17 cellular contexts compared by ENCODE assay signal in the genomic region with DNA sequence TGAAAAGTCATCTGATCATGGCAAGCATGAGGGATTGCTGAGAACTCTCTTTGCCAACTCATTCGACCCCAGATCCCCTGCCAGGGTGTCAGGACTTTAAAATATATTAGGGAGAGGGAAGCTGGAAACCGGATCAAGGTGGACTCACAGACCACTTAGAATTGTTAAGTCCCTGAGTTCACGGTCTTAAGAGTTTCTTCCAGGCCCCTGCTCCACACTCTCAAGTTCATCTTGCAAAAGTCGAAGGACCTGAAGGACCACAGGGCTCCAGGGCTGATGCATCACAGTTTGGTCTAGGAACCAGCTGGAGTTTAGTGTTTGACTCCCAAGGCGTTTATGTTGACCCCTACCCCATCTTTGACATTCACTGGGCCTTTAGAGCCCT. TPM values are rescaled to one million over a fixed set of nuclear protein-coding genes. Genes with fewer than 3 reads are reported as not detected.
DNase-seq lines count a peak whose midpoint lies in the region; ATAC-seq and TF ChIP-seq lines count a peak whose summit lies in the region.
"Had no signal": no experiment of that assay in that cellular context is flagged by ENCODE, and none has a peak within 500 bp of the region (broad histone marks: within the 10 kb centered on the region; RNA-seq: fewer than 3 reads in every experiment).

No MANE protein-coding gene starts in this region.

- H3K4me1 Mint-ChIP-seq in brain (peaks cover 9% of the 10 kb centered on the region), glutamatergic neuron (ENCODE audit: low read depth, unreplicated experiment) (no peaks in the 10 kb centered on the region)
- H3K4me1 Mint-ChIP-seq: CD4-positive, CD25-positive, alpha-beta regulatory T cell; central memory CD8-positive, alpha-beta T cell; stimulated activated naive B cell treated with anti-CD40 and anti-IgM and Interleukin-4, amounts not matched to agents 10 μg/mL and 1 μg/mL and 100 μg/mL, for 72 hours had no signal

- H3K27me3 ChIP-seq in lower lobe of right lung (ENCODE audit: low read depth), result no peaks in the 10 kb centered on the region
- H3K27me3 ChIP-seq in smooth muscle cell (ENCODE audit: low read depth), result no peaks in the 10 kb centered on the region

- no peaks in the 10 kb centered on the region for H3K36me3 ChIP-seq in lower lobe of right lung
- H3K36me3 ChIP-seq in smooth muscle cell (ENCODE audit: low read depth), result no peaks in the 10 kb centered on the region
- H3K36me3 ChIP-seq: neutrophil had no signal

- H3K27ac ChIP-seq in lower lobe of right lung (peak overlapping the region; percentile 72), smooth muscle cell (ENCODE audit: low read depth) (no peak overlapping the region)
- H3K27ac ChIP-seq: neutrophil had no signal

- H3K36me3 Mint-ChIP-seq in brain, result no peaks in the 10 kb centered on the region
- no peaks in the 10 kb centered on the region for H3K36me3 Mint-ChIP-seq in glutamatergic neuron (ENCODE audit: unreplicated experiment)
- H3K36me3 Mint-ChIP-seq: CD4-positive, CD25-positive, alpha-beta regulatory T cell; stimulated activated naive B cell treated with anti-CD40 and anti-IgM and Interleukin-4, amounts not matched to agents 10 μg/mL and 1 μg/mL and 100 μg/mL, for 72 hours had no signal

- peaks cover under 1% of the 10 kb centered on the region for H3K4me1 ChIP-seq in lower lobe of right lung
- no peaks in the 10 kb centered on the region for H3K4me1 ChIP-seq in smooth muscle cell (ENCODE audit: low read depth)

- peak overlapping the region; percentile 81 for H2AFZ ChIP-seq in smooth muscle cell (ENCODE audit: low read depth)

- ATAC-seq in HG02798 (IDR thresholded peaks at IDR 0.05; ENCODE audit: poor library complexity, unreplicated experiment), result peak; percentile 28
- ATAC-seq in lower lobe of right lung, result peak; percentile 53 to 54
- ATAC-seq in GM21619 (IDR thresholded peaks at IDR 0.05; ENCODE audit: unreplicated experiment), result no peak
- ATAC-seq in HG03095 (IDR thresholded peaks at IDR 0.05; ENCODE audit: unreplicated experiment), result no peak
- ATAC-seq: stimulated activated naive B cell treated with anti-CD40 and anti-IgM and Interleukin-4, amounts not matched to agents 10 μg/mL and 1 μg/mL and 100 μg/mL, for 72 hours had no signal

- H3K9me3 ChIP-seq in lower lobe of right lung (no peaks in the 10 kb centered on the region), smooth muscle cell (replicated peaks; ENCODE audit: low read depth) (no peaks in the 10 kb centered on the region)
- H3K9me3 ChIP-seq: neutrophil had no signal

- H3F3A ChIP-seq in smooth muscle cell (ENCODE audit: low read depth), result no peaks in the 10 kb centered on the region

- H3K4me3 Mint-ChIP-seq in brain (peak overlapping the region in 4 of 5 experiments; percentile 61 to 85 (median 76)), glutamatergic neuron (ENCODE audit: unreplicated experiment) (no peak overlapping the region)
- H3K4me3 Mint-ChIP-seq: CD4-positive, CD25-positive, alpha-beta regulatory T cell; central memory CD8-positive, alpha-beta T cell; stimulated activated naive B cell treated with anti-CD40 and anti-IgM and Interleukin-4, amounts not matched to agents 10 μg/mL and 1 μg/mL and 100 μg/mL, for 72 hours had no signal

- H3K79me2 ChIP-seq in smooth muscle cell (ENCODE audit: low read depth), result no peaks in the 10 kb centered on the region

- DNase-seq in lower lobe of right lung (peak; percentile 28), smooth muscle cell (lab: John Stamatoyannopoulos, UW; ENCODE audit: unreplicated experiment) (no peak), glutamatergic neuron (no peak)
- no peak for DNase-seq in activated CD4-positive, alpha-beta T cell treated with anti-CD3 and anti-CD28 coated beads, Interleukin-2, amount 50 U/mL, for 48 hours
- DNase-seq: activated gamma-delta T cell; CD4-positive, CD25-positive, alpha-beta regulatory T cell; MM.1S; NCI-H2171 treated with DMSO at 0.1 percent for 48 hours; stimulated activated naive B cell treated with anti-CD40 and anti-IgM and Interleukin-4, amounts not matched to agents 10 μg/mL and 1 μg/mL and 100 μg/mL, for 72 hours had no signal

- no peaks in the 10 kb centered on the region for H4K20me1 ChIP-seq in smooth muscle cell (ENCODE audit: low read depth)

- peaks cover 3% of the 10 kb centered on the region for H3K27me3 Mint-ChIP-seq in brain
- no peaks in the 10 kb centered on the region for H3K27me3 Mint-ChIP-seq in glutamatergic neuron (ENCODE audit: unreplicated experiment)
- H3K27me3 Mint-ChIP-seq: CD4-positive, CD25-positive, alpha-beta regulatory T cell; central memory CD8-positive, alpha-beta T cell had no signal

- intact Hi-C loops in lower lobe of right lung (cut with DNase I), result no loop called here

- H3K9me3 Mint-ChIP-seq in brain, result no peaks in the 10 kb centered on the region
- no peaks in the 10 kb centered on the region for H3K9me3 Mint-ChIP-seq in glutamatergic neuron (ENCODE audit: unreplicated experiment)
- H3K9me3 Mint-ChIP-seq: central memory CD8-positive, alpha-beta T cell; stimulated activated naive B cell treated with anti-CD40 and anti-IgM and Interleukin-4, amounts not matched to agents 10 μg/mL and 1 μg/mL and 100 μg/mL, for 72 hours had no signal

- TF ChIP-seq CTCF in brain (conservative IDR thresholded peaks at IDR 0.05), result no peak
- TF ChIP-seq CTCF in lower lobe of right lung (IDR thresholded peaks at IDR 0.05), result no peak
- no peak for TF ChIP-seq CTCF in smooth muscle cell (IDR thresholded peaks at IDR 0.05; ENCODE audit: borderline replicate concordance, insufficient read depth, poor library complexity, severe bottlenecking)
- TF ChIP-seq CTCF in glutamatergic neuron (IDR thresholded peaks at IDR 0.05; ENCODE audit: partially characterized antibody, unreplicated experiment), result no peak

- peak overlapping the region; percentile 79 for H3K4me2 ChIP-seq in smooth muscle cell

- no peak overlapping the region for H3K9ac ChIP-seq in smooth muscle cell (ENCODE audit: low read depth)

- WGBS in smooth muscle cell (ENCODE audit: low lambda C conversion rate), result 69% methylated on average over 5 of the region's 5 CpGs

- peak overlapping the region; percentile 55 for H3K4me3 ChIP-seq in lower lobe of right lung
- H3K4me3 ChIP-seq in smooth muscle cell, result peak overlapping the region; percentile 42

- H3K27ac Mint-ChIP-seq in brain, result peak overlapping the region in 3 of 5 experiments; percentile 59 to 89 (median 83)
- no peak overlapping the region for H3K27ac Mint-ChIP-seq in glutamatergic neuron (ENCODE audit: unreplicated experiment)
- H3K27ac Mint-ChIP-seq: CD4-positive, CD25-positive, alpha-beta regulatory T cell; stimulated activated naive B cell treated with anti-CD40 and anti-IgM and Interleukin-4, amounts not matched to agents 10 μg/mL and 1 μg/mL and 100 μg/mL, for 72 hours had no signal

RNA-seq across cellular contexts. Expression of a gene that starts 0.5 kb away (rescaled TPM):
- polyA plus RNA-seq in brain (ENCODE audit: insufficient read depth, low read depth, low replicate concordance) (0.10 TPM), smooth muscle cell (0.16 TPM in 1 of 2 replicates, not detected in the other)
- total RNA-seq in lower lobe of right lung (11.0 TPM), smooth muscle cell (0.31 and 0.85 TPM in 2 replicates), glutamatergic neuron (ENCODE audit: unreplicated experiment) (not detected)
- total RNA-seq: CD4-positive, CD25-positive, alpha-beta regulatory T cell; T-helper 1 cell treated with Interleukin-12 subunit alpha and Interleukin-12 subunit beta and Interleukin-4 antibody, amounts not matched to agents 30 ng/mL and 1 ng/mL, for 36 hours had no signal
- polyA plus RNA-seq: CD4-positive, CD25-positive, alpha-beta regulatory T cell had no signal

RNA-seq across cellular contexts. Expression of a gene that starts 37.4 kb away (rescaled TPM):
- polyA plus RNA-seq in brain (ENCODE audit: insufficient read depth, low read depth, low replicate concordance) (not detected), smooth muscle cell (not detected in 2 replicates)
- total RNA-seq in lower lobe of right lung (2.3 TPM), smooth muscle cell (not detected in 2 replicates), glutamatergic neuron (ENCODE audit: unreplicated experiment) (2.3 TPM)
- total RNA-seq: CD4-positive, CD25-positive, alpha-beta regulatory T cell; fibroblast of lung; T-helper 1 cell treated with Interleukin-12 subunit alpha and Interleukin-12 subunit beta and Interleukin-4 antibody, amounts not matched to agents 30 ng/mL and 1 ng/mL, for 36 hours had no signal
- polyA plus RNA-seq: CD4-positive, CD25-positive, alpha-beta regulatory T cell; fibroblast of lung had no signal

Comparison
In these comparisons a context has a peak if more than half of its experiments do, and no peak if none do; other contexts are left out.
1. ATAC-seq: peak in HG02798 (single experiment) and lower lobe of right lung (2 of 2); none in GM21619 (single experiment) and HG03095 (single experiment).